ENCODE assay signal across 11 cellular contexts in genomic region chr19:46132508-46133100, GRCh38. TPM values are rescaled to one million over a fixed set of nuclear protein-coding genes. Genes with fewer than 3 reads are reported as not detected.
DNase-seq lines count a peak whose midpoint lies in the region; ATAC-seq, FAIRE-seq and TF ChIP-seq lines count a peak whose summit lies in the region.
"Had no signal": no experiment of that assay in that cellular context is flagged by ENCODE, and none has a peak within 500 bp of the region (broad histone marks: within the 10 kb centered on the region; RNA-seq: fewer than 3 reads in every experiment).

No MANE protein-coding gene starts in this region.

- H3K9ac ChIP-seq in HUES64 (ENCODE audit: low read depth, low read length), result peak overlapping the region; percentile 81
- H3K9ac ChIP-seq in MM.1S (ENCODE audit: low read length), result no peak overlapping the region

- no peaks in the 10 kb centered on the region for H3K79me2 ChIP-seq in MM.1S (ENCODE audit: low read length)

- no peaks in the 10 kb centered on the region for H3K27me3 ChIP-seq in HUES64 (ENCODE audit: insufficient read depth, low read length)
- peaks cover 4% of the 10 kb centered on the region for H3K27me3 ChIP-seq in lower lobe of right lung (ENCODE audit: low read depth)
- peaks cover 73% of the 10 kb centered on the region for H3K27me3 ChIP-seq in MM.1S (replicated peaks; ENCODE audit: insufficient read depth, low read length)

- peak in 1 of 2 donors; percentile 9 for ATAC-seq in lower lobe of right lung

- H3K27ac ChIP-seq in HUES64 (ENCODE audit: low read depth, low read length), result peak overlapping the region; percentile 95
- peak overlapping the region; percentile 27 for H3K27ac ChIP-seq in caudate nucleus (ENCODE audit: low read depth, low read length)
- peak overlapping the region; percentile 49 for H3K27ac ChIP-seq in lower lobe of right lung
- H3K27ac ChIP-seq in substantia nigra (ENCODE audit: low read depth, low read length, poor library complexity, severe bottlenecking), result peak overlapping the region; percentile 71
- H3K27ac ChIP-seq in MM.1S (ENCODE audit: low read length), result no peak overlapping the region
- H3K27ac ChIP-seq: HL-60 had no signal

- no peak for DNase-seq in caudate nucleus (lab: John Stamatoyannopoulos, UW)
- no peak for DNase-seq in lower lobe of right lung
- DNase-seq in substantia nigra (lab: John Stamatoyannopoulos, UW), result no peak
- DNase-seq in NCI-H774 (lab: John Stamatoyannopoulos, UW), result no peak
- DNase-seq in H54 (ENCODE audit: insufficient read length, low spot score), result no peak
- DNase-seq in MM.1S, result no peak
- no peak for DNase-seq in GM03348 (ENCODE audit: low spot score)
- DNase-seq: activated B cell treated with CpG ODN at 0.5 μM for 24 hours had no signal

- TF ChIP-seq CTCF in lower lobe of right lung (IDR thresholded peaks at IDR 0.05) (no peak), MM.1S (IDR thresholded peaks at IDR 0.05; ENCODE audit: low read length) (no peak)

- no peak for FAIRE-seq in H54 (lab: Jason Lieb, UNC)

- H3K36me3 ChIP-seq in HUES64 (ENCODE audit: insufficient read depth, low read length) (no peaks in the 10 kb centered on the region), lower lobe of right lung (no peaks in the 10 kb centered on the region), MM.1S (replicated peaks; ENCODE audit: insufficient read depth, low read length) (no peaks in the 10 kb centered on the region)

- WGBS in HUES64, result 83% methylated on average over 4 of the region's 4 CpGs

- no peak overlapping the region for H3K4me2 ChIP-seq in MM.1S (ENCODE audit: low read depth, low read length)

- H3K9me3 ChIP-seq in HUES64 (ENCODE audit: insufficient read depth, low read depth, low read length), result peaks cover 4% of the 10 kb centered on the region; the same call in 1 of the 2 replicates
- no peaks in the 10 kb centered on the region for H3K9me3 ChIP-seq in lower lobe of right lung
- H3K9me3 ChIP-seq in MM.1S (replicated peaks; ENCODE audit: insufficient read depth, low read length), result no peaks in the 10 kb centered on the region

- TF ChIP-seq POLR2A in H54 (IDR thresholded peaks at IDR 0.05; ENCODE audit: low read depth, low read length), result no peak

- intact Hi-C loops in lower lobe of right lung (cut with DNase I), result no loop called here

- peaks cover 22% of the 10 kb centered on the region for H3K4me1 ChIP-seq in HUES64 (ENCODE audit: insufficient read depth, low read length)
- H3K4me1 ChIP-seq in lower lobe of right lung, result peaks cover 18% of the 10 kb centered on the region
- no peaks in the 10 kb centered on the region for H3K4me1 ChIP-seq in MM.1S (ENCODE audit: low read length)

- no peak overlapping the region for H2AFZ ChIP-seq in MM.1S (ENCODE audit: low read length)

- no peaks in the 10 kb centered on the region for H3K9me2 ChIP-seq in MM.1S (replicated peaks; ENCODE audit: insufficient read depth, low read length)

- H3K4me3 ChIP-seq in HUES64 (ENCODE audit: low read length) (peak overlapping the region; percentile 12), lower lobe of right lung (no peak overlapping the region), MM.1S (ENCODE audit: low read length) (no peak overlapping the region)

- no peaks in the 10 kb centered on the region for H4K20me1 ChIP-seq in MM.1S (ENCODE audit: insufficient read depth, low read length)

- H3F3A ChIP-seq in MM.1S (ENCODE audit: insufficient read depth, low read length), result no peaks in the 10 kb centered on the region

RNA-seq across cellular contexts. Expression of gene IGFL3, which starts 8.1 kb away (rescaled TPM):
- not detected for polyA plus RNA-seq in HUES64 (2013, experiment 1 of 2)
- polyA plus RNA-seq in HUES64 (2013, experiment 2 of 2), result not detected
- total RNA-seq in lower lobe of right lung, result not detected
- total RNA-seq: activated B cell treated with CpG ODN at 0.5 μM for 24 hours, liver had no signal
- polyA plus RNA-seq: liver had no signal

RNA-seq across cellular contexts. Expression of gene IGFL2, which starts 15.4 kb away (rescaled TPM):
- not detected for polyA plus RNA-seq in HUES64 (2013, experiment 1 of 2)
- polyA plus RNA-seq in HUES64 (2013, experiment 2 of 2), result not detected
- total RNA-seq in lower lobe of right lung, result not detected
- total RNA-seq: activated B cell treated with CpG ODN at 0.5 μM for 24 hours had no signal
- polyA plus RNA-seq: liver had no signal
